In genomic region chr6:70371454-70372105, GRCh38 we compare ENCODE assay signal across 8 cellular contexts. TPM values are rescaled to one million over a fixed set of nuclear protein-coding genes. Genes with fewer than 3 reads are reported as not detected.
A peak's percentile ranks its signal among the peaks of the same experiment; 100 is the strongest.
DNase-seq lines count a peak whose midpoint lies in the region; ATAC-seq, FAIRE-seq and TF ChIP-seq lines count a peak whose summit lies in the region.

No MANE protein-coding gene starts in this region.

- ATAC-seq in A549: peak in 1 of 2 experiments; percentile 51; a peak in 2 of 6 replicates
- ATAC-seq in HepG2: 0 out of 3 replicates have a peak, but pooled peaks have one; percentile 31
- no peak for ATAC-seq in HG02938 (IDR thresholded peaks at IDR 0.05; ENCODE audit: unreplicated experiment)
- ATAC-seq in HG03095 (IDR thresholded peaks at IDR 0.05; ENCODE audit: unreplicated experiment): no peak

- H3K4me1 ChIP-seq in A549 (peaks cover 31% of the 10 kb centered on the region), HepG2 (ENCODE audit: insufficient read depth, low read length) (no peaks in the 10 kb centered on the region)

- BruUV-seq in HepG2 (replicated peaks; lab: Mats Ljungman, UMichigan): no TSS peak

- H3K9ac ChIP-seq in HepG2 (ENCODE audit: insufficient read depth, low read depth, low read length): no peak overlapping the region

- intact Hi-C loops in HepG2 (cut with micrococcal nuclease; ENCODE audit: unreplicated experiment): loop anchor here (2.0 kb wide), 1 partner anchor 43 kb away; no protein-coding TSS in a partner anchor

- no peaks in the 10 kb centered on the region for H3K9me3 ChIP-seq in A549
- H3K9me3 ChIP-seq in HepG2 (ENCODE audit: low read length): no peaks in the 10 kb centered on the region

- H3K27me3 ChIP-seq in HepG2 (ENCODE audit: control insufficient read depth in 1 of 2, insufficient read depth in 2 of 2, low read length in 2 of 2): 0 out of 5 replicates have a peak, but pooled peaks cover 0 to 3% of the 10 kb centered on the region in 2 experiments

- TF ChIP-seq POLR2A in A549 (IDR thresholded peaks at IDR 0.05; ENCODE audit: low read length) (no peak), GM12891 (IDR thresholded peaks at IDR 0.05; ENCODE audit: low read depth, low read length) (no peak), HepG2 (IDR thresholded peaks at IDR 0.05; ENCODE audit: insufficient read depth in 1 of 2, low read depth in 2 of 2, low read length in 2 of 2) (no peak)

- H3K79me2 ChIP-seq in HepG2 (ENCODE audit: insufficient read depth, low read length): no peaks in the 10 kb centered on the region

- CTCF ChIA-PET in A549 (lab: Yijun Ruan, JAX) (interaction anchor here (0.6 to 4.8 kb wide), 17 partner anchors 9 to 297 kb away, joined by 3 to 42 read pairs (median 4); partner anchors contain the start of genes FAM135A and SMAP1), HepG2 (lab: Yijun Ruan, JAX; ENCODE audit: low intra/inter-chr PET ratio, low total read pairs) (interaction anchor here (0.8 to 1.5 kb wide), 4 partner anchors 27 to 641 kb away, joined by 4 read pairs; no protein-coding TSS in a partner anchor)

- POLR2A ChIA-PET in A549 (lab: Yijun Ruan, JAX) (interaction anchor here (1.0 to 1.1 kb wide), 2 partner anchors 27 to 42 kb away, joined by 6 to 9 read pairs; partner anchors contain the start of gene FAM135A), HepG2 (lab: Yijun Ruan, JAX) (interaction anchor here (0.9 to 1.3 kb wide), 2 partner anchors 27 to 42 kb away, joined by 3 to 4 read pairs; partner anchors contain the start of gene FAM135A)

- DNase-seq in A549 (ENCODE audit: low read depth in 1 of 2, low spot score in 1 of 2) (peak; percentile 27 to 72), GM12891 (ENCODE audit: insufficient read length, low spot score) (no peak), HT-29 (ENCODE audit: low spot score) (peak; percentile 81), NCI-H748 treated with DMSO at 0.1 percent for 48 hours (lab: John Stamatoyannopoulos, UW) (peak; percentile 79), T47D (ENCODE audit: low read depth in 1 of 2, low spot score in 1 of 2) (peak; percentile 19 to 80), HepG2 (ENCODE audit: low spot score) (peak; percentile 70)

- H2AFZ ChIP-seq in HepG2 (ENCODE audit: low read length): no peak overlapping the region

- H3K36me3 ChIP-seq in HepG2 (replicated peaks in 1 of 2; ENCODE audit: control insufficient read depth in 1 of 2, insufficient read depth in 2 of 2, low read length in 2 of 2): no peaks in the 10 kb centered on the region

- H3K4me2 ChIP-seq in A549 (peak overlapping the region; percentile 45; the same call in 2 of the 3 replicates), HepG2 (ENCODE audit: low read depth, low read length) (no peak overlapping the region)

- TF ChIP-seq RAD21 in A549 (conservative IDR thresholded peaks at IDR 0.05 in 1 of 2, IDR thresholded peaks at IDR 0.05 in 1 of 2): peak; percentile 53 to 59
- no peak for TF ChIP-seq RAD21 in HepG2 (CRISPR knock-in tag; IDR thresholded peaks at IDR 0.05)

- H3K27ac ChIP-seq in A549: peak overlapping the region in 1 of 2 experiments; percentile 24; a peak in 1 of 6 replicates
- no peak overlapping the region for H3K27ac ChIP-seq in HepG2 (ENCODE audit: extremely low read length, insufficient read depth, low read length)

- in situ Hi-C loops in T47D (cut with HindIII; ENCODE audit: low pct_unique_long_range_greater_than_20kb, low sequenced_read_pairs) (no loop called here), HepG2 (cut with HindIII; ENCODE audit: extremely low pct_ligation_motif_present, low pct_unique_long_range_greater_than_20kb) (no loop called here)

- TF ChIP-seq CTCF in A549 (IDR thresholded peaks at IDR 0.05) (peak; percentile 69), HepG2 (CRISPR knock-in tag; IDR thresholded peaks at IDR 0.05) (peak; percentile 70)

- FAIRE-seq in A549 (lab: Jason Lieb, UNC): peak; percentile 70
- FAIRE-seq in GM12891 (lab: Jason Lieb, UNC): peak; percentile 13
- peak; percentile 76 for FAIRE-seq in HepG2 (lab: Jason Lieb, UNC)

- H4K20me1 ChIP-seq in HepG2 (ENCODE audit: insufficient read depth, low read length): no peaks in the 10 kb centered on the region

- WGBS in A549 (ENCODE audit: missing lambda C conversion rate): 0% methylated on average over 1 of the region's 1 CpG
- 0% methylated on average over 1 of the region's 1 CpG for WGBS in HepG2 (ENCODE audit: low lambda C conversion rate)

- no peak overlapping the region for H3K4me3 ChIP-seq in A549
- no peak overlapping the region for H3K4me3 ChIP-seq in HepG2 (replicated peaks in 1 of 3; ENCODE audit: insufficient read depth in 1 of 3, low read depth in 2 of 3, low read length in 3 of 3)

- no peak for TF ChIP-seq EP300 in A549 (IDR thresholded peaks at IDR 0.05)
- no peak; a peak in 1 of 4 replicates for TF ChIP-seq EP300 in HepG2 (IDR thresholded peaks at IDR 0.05; ENCODE audit: low read depth in 2 of 2, low read length in 2 of 2)
- TF ChIP-seq EP300 in HepG2 (CRISPR knock-in tag; IDR thresholded peaks at IDR 0.05; ENCODE audit: borderline replicate concordance): no peak

TF ChIP-seq in A549, 52 proteins besides CTCF, POLR2A, EP300 and RAD21:
- TF ChIP-seq POLR2AphosphoS2 (conservative IDR thresholded peaks at IDR 0.05; ENCODE audit: low read length) (no peak), FOSL2 (IDR thresholded peaks at IDR 0.05) (no peak), FOSL2 (CRISPR knock-in tag; IDR thresholded peaks at IDR 0.05) (0 out of 2 replicates have a peak, but pooled peaks have one; percentile 11), HOXB5 (CRISPR knock-in tag; IDR thresholded peaks at IDR 0.05) (no peak), RFX5 (IDR thresholded peaks at IDR 0.05) (no peak), ZSCAN20 (CRISPR knock-in tag; IDR thresholded peaks at IDR 0.05) (no peak), ESRRA (IDR thresholded peaks at IDR 0.05; ENCODE audit: borderline replicate concordance, low read length) (no peak), SMC3 (IDR thresholded peaks at IDR 0.05) (peak; percentile 73), HOXA7 (CRISPR knock-in tag; IDR thresholded peaks at IDR 0.05) (no peak)
TF ChIP-seq in A549: peak in this region for 2.

TF ChIP-seq in GM12891, 5 proteins besides CTCF, POLR2A, EP300 and RAD21:
- no peak for TF ChIP-seq TAF1 (IDR thresholded peaks at IDR 0.05; ENCODE audit: low read depth, low read length)
- TF ChIP-seq POU2F2 (IDR thresholded peaks at IDR 0.05; ENCODE audit: low read depth, low read length): no peak
- TF ChIP-seq SPI1 (IDR thresholded peaks at IDR 0.05; ENCODE audit: low read depth, low read length): no peak
- no peak for TF ChIP-seq POLR2AphosphoS5 (IDR thresholded peaks at IDR 0.05; ENCODE audit: low read depth, low read length)
- no peak for TF ChIP-seq PAX5 (IDR thresholded peaks at IDR 0.05; ENCODE audit: insufficient read depth, low read length, severe bottlenecking)

TF ChIP-seq in HepG2, 621 proteins besides CTCF, POLR2A, EP300 and RAD21 (continues in another document):
- TF ChIP-seq JARID2 (CRISPR knock-in tag; IDR thresholded peaks at IDR 0.05; ENCODE audit: insufficient replicate concordance) (no peak), SMC3 (IDR thresholded peaks at IDR 0.05; ENCODE audit: low read length) (peak; percentile 78; the same call in 1 of the 2 replicates), DBP (CRISPR knock-in tag; IDR thresholded peaks at IDR 0.05; ENCODE audit: not compliant biosample characterization) (no peak)

RNA-seq across cellular contexts. Expression of gene FAM135A, which starts 41.7 kb away (rescaled TPM):
- 24.6 and 33.6 TPM in 2 replicates for polyA plus RNA-seq in A549 (2011; rRNA removed)
- 3.9 and 5.1 TPM in 2 replicates for polyA plus RNA-seq in A549 (2012; cell fraction: cytosol; rRNA removed)
- 2.4 and 3.9 TPM in 2 replicates for polyA plus RNA-seq in A549 (2012; cell fraction: nucleus; rRNA removed)
- 10.0 to 11.3 TPM (median 10.8 TPM) in 3 replicates for polyA plus RNA-seq in A549 (2017; fragmentation: RNase III; extraction: RNeasy Plus Mini Kit Qiagen cat#74134 plus additional on column Dnase treatment)
- 25.2 and 28.0 TPM in 2 replicates for polyA minus RNA-seq in A549 (2011; rRNA and poly(A)+ RNA removed)
- polyA plus RNA-seq in GM12891 (2012; ENCODE audit: low read depth, missing spikeins): 2.2 TPM
- total RNA-seq in HT-29 (2014; rRNA removed; shearing (Covaris generic)): 22.7 and 24.4 TPM in 2 replicates
- 26.9 and 32.9 TPM in 2 replicates for total RNA-seq in HepG2 (2016; rRNA removed; fragmentation: Illumina TruSeq; extraction: Trizol)
- 17.8 and 19.2 TPM in 2 replicates for total RNA-seq in HepG2 (2016; cell fraction: cytosol; rRNA removed; fragmentation: Illumina TruSeq; extraction: Trizol; ENCODE audit: low read depth)
- 24.5 and 33.7 TPM in 2 replicates for total RNA-seq in HepG2 (2016; cell fraction: insoluble cytoplasmic fraction; rRNA removed; fragmentation: Illumina TruSeq; extraction: Trizol)
- total RNA-seq in HepG2 (2016; cell fraction: membrane; rRNA removed; fragmentation: Illumina TruSeq; extraction: Trizol): 22.1 and 25.4 TPM in 2 replicates
- total RNA-seq in HepG2 (2016; cell fraction: nucleus; rRNA removed; fragmentation: Illumina TruSeq; extraction: Trizol): 40.9 and 41.2 TPM in 2 replicates
- polyA plus RNA-seq in HepG2 (2011; rRNA removed): 24.3 and 31.5 TPM in 2 replicates
- 10.3 and 14.3 TPM in 2 replicates for polyA plus RNA-seq in HepG2 (2011; cell fraction: cytosol; rRNA removed)
- 19.3 and 22.2 TPM in 2 replicates for polyA plus RNA-seq in HepG2 (2011; cell fraction: nucleus; rRNA removed)
- polyA plus RNA-seq in HepG2 (2012): 12.7 and 14.8 TPM in 2 replicates
- polyA plus RNA-seq in HepG2 (2016; cell fraction: cytosol; fragmentation: Illumina TruSeq; extraction: Trizol; ENCODE audit: low read depth): 2.7 and 3.1 TPM in 2 replicates
- polyA plus RNA-seq in HepG2 (2016; cell fraction: insoluble cytoplasmic fraction; fragmentation: Illumina TruSeq; extraction: Trizol; ENCODE audit: low read depth): 23.1 and 24.1 TPM in 2 replicates
- 6.4 and 6.7 TPM in 2 replicates for polyA plus RNA-seq in HepG2 (2016; cell fraction: membrane; fragmentation: Illumina TruSeq; extraction: Trizol; ENCODE audit: low read depth)
- polyA plus RNA-seq in HepG2 (2016; cell fraction: nucleus; fragmentation: Illumina TruSeq; extraction: Trizol; ENCODE audit: insufficient read depth, low read depth): 21.1 and 25.9 TPM in 2 replicates
- polyA minus RNA-seq in HepG2 (2011; rRNA and poly(A)+ RNA removed; ENCODE audit: low replicate concordance): 10.7 and 43.1 TPM in 2 replicates
- polyA minus RNA-seq in HepG2 (2011; cell fraction: cytosol; rRNA and poly(A)+ RNA removed): 26.6 and 32.6 TPM in 2 replicates
- polyA minus RNA-seq in HepG2 (2011; cell fraction: nucleus; rRNA and poly(A)+ RNA removed): 173 and 226 TPM in 2 replicates

Comparison
In these comparisons a context has a peak if more than half of its experiments do, and no peak if none do; other contexts are left out.
1. Of the 38 proteins assayed by ChIP-seq in both HepG2 and A549: peak only in HepG2: none; only in A549: RAD21; in both: CTCF and SMC3; in neither: 34; mixed calls (peak in some experiments, not most) for 1.